ENCODE assay signal across 9 cellular contexts in the genomic region with DNA sequence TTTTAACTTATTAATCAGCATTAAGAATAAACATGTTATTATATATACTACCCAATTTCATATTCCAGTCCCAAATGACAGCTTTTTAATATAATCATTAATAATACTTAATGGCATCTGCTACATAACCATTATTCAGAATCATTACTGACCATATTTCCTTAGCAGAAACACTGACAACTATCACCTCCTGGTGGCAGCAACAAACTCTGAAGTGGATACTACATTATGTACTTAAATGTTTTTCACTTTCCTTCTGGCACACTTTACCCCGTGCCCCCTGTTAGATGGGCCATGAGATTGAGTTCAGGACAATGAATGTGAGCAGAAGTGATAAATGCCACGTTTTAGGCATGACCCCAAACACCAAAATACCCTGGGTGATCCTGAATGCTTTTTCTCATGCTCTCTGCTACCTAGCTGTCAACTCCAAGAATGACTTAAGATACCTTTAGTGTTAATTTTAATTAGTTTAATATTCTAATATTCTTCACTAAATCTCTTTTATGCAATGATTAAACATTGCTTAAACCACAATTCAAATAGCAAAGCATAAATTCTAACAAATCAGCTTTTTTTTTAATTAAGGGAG.
DNase-seq lines count a peak whose midpoint lies in the region; ATAC-seq and TF ChIP-seq lines count a peak whose summit lies in the region.
"Had no signal": no experiment of that assay in that cellular context is flagged by ENCODE, and none has a peak within 500 bp of the region (broad histone marks: within the 10 kb centered on the region; RNA-seq: fewer than 3 reads in every experiment).

No MANE protein-coding gene starts in this region.

- no peak overlapping the region for H3K9ac ChIP-seq in neural cell (ENCODE audit: low read length)

- peak; percentile 64 for ATAC-seq in GM19438 (IDR thresholded peaks at IDR 0.05; ENCODE audit: low read depth, unreplicated experiment)

- no peak overlapping the region for H3K4me3 ChIP-seq in neural cell (ENCODE audit: low read length)

- peak; percentile 54 for TF ChIP-seq CTCF in neural cell (IDR thresholded peaks at IDR 0.05; ENCODE audit: poor library complexity, severe bottlenecking)

- H2AFZ ChIP-seq in neural cell (ENCODE audit: low read depth, low read length), result no peak overlapping the region

- H4K20me1 ChIP-seq in neural cell (ENCODE audit: insufficient read depth), result no peaks in the 10 kb centered on the region

- TF ChIP-seq EP300 in Ishikawa (IDR thresholded peaks at IDR 0.05; ENCODE audit: borderline replicate concordance) (no peak), neural cell (conservative IDR thresholded peaks at IDR 0.05; ENCODE audit: poor library complexity, severe bottlenecking) (no peak)

- peaks cover 4% of the 10 kb centered on the region for H3K36me3 ChIP-seq in neural cell (ENCODE audit: insufficient read depth, low read length)

- no peaks in the 10 kb centered on the region for H3K79me2 ChIP-seq in neural cell (replicated peaks; ENCODE audit: insufficient read depth, low read length)

- H3K9me3 ChIP-seq in neural cell (ENCODE audit: low read length), result no peaks in the 10 kb centered on the region

- DNase-seq in D341Med (ENCODE audit: low spot score) (peak; percentile 51), astrocyte of the hippocampus (ENCODE audit: low read depth, low spot score) (peak; percentile 36), T-helper 9 cell (no peak), anterior cingulate cortex (lab: John Stamatoyannopoulos, UW) (no peak)
- DNase-seq in activated CD4-positive, alpha-beta T cell treated with anti-CD3 and anti-CD28 coated beads for 48 hours, result no peak
- DNase-seq: naive B cell had no signal

- H3K27ac ChIP-seq in neural cell (ENCODE audit: low read length), result no peak overlapping the region

- no peak overlapping the region for H3K4me2 ChIP-seq in neural cell (ENCODE audit: low read length)

- TF ChIP-seq RAD21 in Ishikawa (IDR thresholded peaks at IDR 0.05; ENCODE audit: low read depth) (peak; percentile 38; the same call in 1 of the 2 replicates), neural cell (conservative IDR thresholded peaks at IDR 0.05) (peak; percentile 50)

- no peaks in the 10 kb centered on the region for H3K9me2 ChIP-seq in neural cell (ENCODE audit: insufficient read depth, low read length)

- no peaks in the 10 kb centered on the region for H3F3A ChIP-seq in neural cell (ENCODE audit: insufficient read depth, low read length, poor library complexity, severe bottlenecking)

- no peaks in the 10 kb centered on the region for H3K27me3 ChIP-seq in neural cell (ENCODE audit: insufficient read depth, low read depth, low read length)

TF ChIP-seq in Ishikawa, 13 proteins besides CTCF, POLR2A, EP300 and RAD21:
- TF ChIP-seq, protein P1, sequence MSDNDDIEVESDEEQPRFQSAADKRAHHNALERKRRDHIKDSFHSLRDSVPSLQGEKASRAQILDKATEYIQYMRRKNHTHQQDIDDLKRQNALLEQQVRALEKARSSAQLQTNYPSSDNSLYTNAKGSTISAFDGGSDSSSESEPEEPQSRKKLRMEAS (IDR thresholded peaks at IDR 0.05), result no peak
- TF ChIP-seq, protein P2, sequence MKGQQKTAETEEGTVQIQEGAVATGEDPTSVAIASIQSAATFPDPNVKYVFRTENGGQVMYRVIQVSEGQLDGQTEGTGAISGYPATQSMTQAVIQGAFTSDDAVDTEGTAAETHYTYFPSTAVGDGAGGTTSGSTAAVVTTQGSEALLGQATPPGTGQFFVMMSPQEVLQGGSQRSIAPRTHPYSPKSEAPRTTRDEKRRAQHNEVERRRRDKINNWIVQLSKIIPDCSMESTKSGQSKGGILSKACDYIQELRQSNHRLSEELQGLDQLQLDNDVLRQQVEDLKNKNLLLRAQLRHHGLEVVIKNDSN (IDR thresholded peaks at IDR 0.05), result no peak
- TF ChIP-seq YY1 (IDR thresholded peaks at IDR 0.05; ENCODE audit: low read depth) (no peak), CREB1 (IDR thresholded peaks at IDR 0.05; ENCODE audit: low read depth) (no peak), NFIC (IDR thresholded peaks at IDR 0.05) (no peak)

TF ChIP-seq in neural cell, 6 proteins besides CTCF, POLR2A, EP300 and RAD21:
- TF ChIP-seq SMC3 (conservative IDR thresholded peaks at IDR 0.05; ENCODE audit: poor library complexity) (peak; percentile 55), TAF1 (IDR thresholded peaks at IDR 0.05; ENCODE audit: low read depth) (no peak)
- TF ChIP-seq, protein P3, sequence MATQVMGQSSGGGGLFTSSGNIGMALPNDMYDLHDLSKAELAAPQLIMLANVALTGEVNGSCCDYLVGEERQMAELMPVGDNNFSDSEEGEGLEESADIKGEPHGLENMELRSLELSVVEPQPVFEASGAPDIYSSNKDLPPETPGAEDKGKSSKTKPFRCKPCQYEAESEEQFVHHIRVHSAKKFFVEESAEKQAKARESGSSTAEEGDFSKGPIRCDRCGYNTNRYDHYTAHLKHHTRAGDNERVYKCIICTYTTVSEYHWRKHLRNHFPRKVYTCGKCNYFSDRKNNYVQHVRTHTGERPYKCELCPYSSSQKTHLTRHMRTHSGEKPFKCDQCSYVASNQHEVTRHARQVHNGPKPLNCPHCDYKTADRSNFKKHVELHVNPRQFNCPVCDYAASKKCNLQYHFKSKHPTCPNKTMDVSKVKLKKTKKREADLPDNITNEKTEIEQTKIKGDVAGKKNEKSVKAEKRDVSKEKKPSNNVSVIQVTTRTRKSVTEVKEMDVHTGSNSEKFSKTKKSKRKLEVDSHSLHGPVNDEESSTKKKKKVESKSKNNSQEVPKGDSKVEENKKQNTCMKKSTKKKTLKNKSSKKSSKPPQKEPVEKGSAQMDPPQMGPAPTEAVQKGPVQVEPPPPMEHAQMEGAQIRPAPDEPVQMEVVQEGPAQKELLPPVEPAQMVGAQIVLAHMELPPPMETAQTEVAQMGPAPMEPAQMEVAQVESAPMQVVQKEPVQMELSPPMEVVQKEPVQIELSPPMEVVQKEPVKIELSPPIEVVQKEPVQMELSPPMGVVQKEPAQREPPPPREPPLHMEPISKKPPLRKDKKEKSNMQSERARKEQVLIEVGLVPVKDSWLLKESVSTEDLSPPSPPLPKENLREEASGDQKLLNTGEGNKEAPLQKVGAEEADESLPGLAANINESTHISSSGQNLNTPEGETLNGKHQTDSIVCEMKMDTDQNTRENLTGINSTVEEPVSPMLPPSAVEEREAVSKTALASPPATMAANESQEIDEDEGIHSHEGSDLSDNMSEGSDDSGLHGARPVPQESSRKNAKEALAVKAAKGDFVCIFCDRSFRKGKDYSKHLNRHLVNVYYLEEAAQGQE (IDR thresholded peaks at IDR 0.05; ENCODE audit: borderline replicate concordance), result no peak
TF ChIP-seq in neural cell: peak in this region for 1.

Comparison
In these comparisons a context has a peak if more than half of its experiments do, and no peak if none do; other contexts are left out.
1. DNase-seq: peak in D341Med (single experiment) and astrocyte of the hippocampus (single experiment); none in T-helper 9 cell (single experiment), activated CD4-positive, alpha-beta T cell treated with anti-CD3 and anti-CD28 coated beads for 48 hours (single experiment) and anterior cingulate cortex (0 of 58).